In genomic region chr6:44086931-44087574, GRCh38 we compare ENCODE assay signal across 13 cellular contexts. TPM values are rescaled to one million over a fixed set of nuclear protein-coding genes. Genes with fewer than 3 reads are reported as not detected.
DNase-seq lines count a peak whose midpoint lies in the region; ATAC-seq and TF ChIP-seq lines count a peak whose summit lies in the region.
"Had no signal": no experiment of that assay in that cellular context is flagged by ENCODE, and none has a peak within 500 bp of the region (broad histone marks: within the 10 kb centered on the region; RNA-seq: fewer than 3 reads in every experiment).

No MANE protein-coding gene starts in this region.

- TF ChIP-seq EP300 in Ishikawa (IDR thresholded peaks at IDR 0.05; ENCODE audit: borderline replicate concordance) = no peak

- no peak for ATAC-seq in HG02852 (IDR thresholded peaks at IDR 0.05; ENCODE audit: unreplicated experiment)
- ATAC-seq: stimulated activated memory B cell treated with anti-CD40 and anti-IgM and Interleukin-4, amounts not matched to agents 10 μg/mL and 1 μg/mL and 100 μg/mL, for 72 hours had no signal

- H3K27ac Mint-ChIP-seq in activated naive CD8-positive, alpha-beta T cell treated with anti-CD3 and anti-CD28 coated beads for 36 hours = no peak overlapping the region
- H3K27ac Mint-ChIP-seq: activated T-helper 1 cell treated with anti-CD3 and anti-CD28 coated beads, Interleukin-12 subunit alpha, Interleukin-12 subunit beta, Interleukin-2, Interleukin-4 antibody, amounts not matched to agents 30 ng/mL and 10 ng/mL and 1 ng/mL, durations not matched to agents 14 hours and 24 hours and 36 hours; CD4-positive, CD25-positive, alpha-beta regulatory T cell; stimulated activated memory B cell treated with anti-CD40 and anti-IgM and Interleukin-4, amounts not matched to agents 10 μg/mL and 1 μg/mL and 100 μg/mL, for 72 hours had no signal

- no peak overlapping the region for H3K4me3 Mint-ChIP-seq in activated naive CD8-positive, alpha-beta T cell treated with anti-CD3 and anti-CD28 coated beads for 36 hours
- H3K4me3 Mint-ChIP-seq: activated T-helper 1 cell treated with anti-CD3 and anti-CD28 coated beads, Interleukin-12 subunit alpha, Interleukin-12 subunit beta, Interleukin-2, Interleukin-4 antibody, amounts not matched to agents 30 ng/mL and 10 ng/mL and 1 ng/mL, durations not matched to agents 14 hours and 24 hours and 36 hours; CD4-positive, CD25-positive, alpha-beta regulatory T cell; stimulated activated memory B cell treated with anti-CD40 and anti-IgM and Interleukin-4, amounts not matched to agents 10 μg/mL and 1 μg/mL and 100 μg/mL, for 72 hours had no signal

- H3K36me3 ChIP-seq in BLaER1 (peaks cover 38% of the 10 kb centered on the region; the same call in 1 of the 2 replicates), liver (ENCODE audit: control insufficient read depth in 4 of 4, insufficient read depth in 3 of 4, low read depth in 1 of 4, low read length in 3 of 4) (no peaks in the 10 kb centered on the region), vagina (no peaks in the 10 kb centered on the region)
- H3K36me3 ChIP-seq: neutrophil had no signal

- peak; percentile 3 for TF ChIP-seq CTCF in liver (IDR thresholded peaks at IDR 0.05; ENCODE audit: low read depth, low read length, missing input control)
- TF ChIP-seq CTCF in vagina (IDR thresholded peaks at IDR 0.05) = no peak

- peak overlapping the region; percentile 93 for H3K4me2 ChIP-seq in BLaER1

- H3K9me3 Mint-ChIP-seq in activated naive CD8-positive, alpha-beta T cell treated with anti-CD3 and anti-CD28 coated beads for 36 hours = no peaks in the 10 kb centered on the region
- H3K9me3 Mint-ChIP-seq: activated T-helper 1 cell treated with anti-CD3 and anti-CD28 coated beads, Interleukin-12 subunit alpha, Interleukin-12 subunit beta, Interleukin-2, Interleukin-4 antibody, amounts not matched to agents 30 ng/mL and 10 ng/mL and 1 ng/mL, durations not matched to agents 14 hours and 24 hours and 36 hours; CD4-positive, CD25-positive, alpha-beta regulatory T cell; stimulated activated memory B cell treated with anti-CD40 and anti-IgM and Interleukin-4, amounts not matched to agents 10 μg/mL and 1 μg/mL and 100 μg/mL, for 72 hours had no signal

- peaks cover 17% of the 10 kb centered on the region; the same call in 1 of the 2 replicates for H4K20me1 ChIP-seq in BLaER1

- H3K27me3 ChIP-seq in BLaER1 (no peaks in the 10 kb centered on the region), liver (ENCODE audit: control insufficient read depth in 4 of 4, insufficient read depth in 4 of 4, low read length in 3 of 4) (no peaks in the 10 kb centered on the region), vagina (no peaks in the 10 kb centered on the region)
- H3K27me3 ChIP-seq: neutrophil had no signal

- H3K4me1 Mint-ChIP-seq in activated naive CD8-positive, alpha-beta T cell treated with anti-CD3 and anti-CD28 coated beads for 36 hours = peaks cover 3% of the 10 kb centered on the region
- H3K4me1 Mint-ChIP-seq: CD4-positive, CD25-positive, alpha-beta regulatory T cell; stimulated activated memory B cell treated with anti-CD40 and anti-IgM and Interleukin-4, amounts not matched to agents 10 μg/mL and 1 μg/mL and 100 μg/mL, for 72 hours had no signal

- intact Hi-C loops in vagina (cut with DNase I) = no loop called here

- no peaks in the 10 kb centered on the region for H3K27me3 Mint-ChIP-seq in activated naive CD8-positive, alpha-beta T cell treated with anti-CD3 and anti-CD28 coated beads for 36 hours
- H3K27me3 Mint-ChIP-seq: stimulated activated memory B cell treated with anti-CD40 and anti-IgM and Interleukin-4, amounts not matched to agents 10 μg/mL and 1 μg/mL and 100 μg/mL, for 72 hours had no signal

- H3K9me3 ChIP-seq in BLaER1 (no peaks in the 10 kb centered on the region), liver (ENCODE audit: control insufficient read depth in 4 of 4, low read length in 3 of 4) (no peaks in the 10 kb centered on the region), vagina (no peaks in the 10 kb centered on the region)
- H3K9me3 ChIP-seq: neutrophil had no signal

- H3K4me3 ChIP-seq in BLaER1 (no peak overlapping the region), liver (ENCODE audit: low read depth in 1 of 3, low read length in 3 of 3) (no peak overlapping the region), vagina (no peak overlapping the region)

- peak; percentile 45 for DNase-seq in cerebellum (ENCODE audit: low spot score)
- no peak for DNase-seq in D341Med (ENCODE audit: low spot score)
- DNase-seq in vagina (ENCODE audit: extremely low spot score in 2 of 2) = no peak
- DNase-seq in activated naive CD8-positive, alpha-beta T cell treated with anti-CD3 and anti-CD28 coated beads for 36 hours = no peak
- DNase-seq: CD4-positive, CD25-positive, alpha-beta regulatory T cell; KG1 had no signal

- H3K4me1 ChIP-seq in BLaER1 (peaks cover 64% of the 10 kb centered on the region), liver (ENCODE audit: control insufficient read depth in 4 of 4, insufficient read depth in 4 of 4, low read length in 3 of 4) (peaks cover 3 to 13% (median 8%) of the 10 kb centered on the region in 4 donors), vagina (no peaks in the 10 kb centered on the region)

- TF ChIP-seq RAD21 in Ishikawa (IDR thresholded peaks at IDR 0.05; ENCODE audit: low read depth) = no peak
- TF ChIP-seq RAD21 in liver (IDR thresholded peaks at IDR 0.05) = peak in 1 of 2 donors; percentile 60

- WGBS in liver = 48% methylated on average over 9 of the region's 9 CpGs

- H3K9ac ChIP-seq in BLaER1 = peak overlapping the region; percentile 30; the same call in 1 of the 2 replicates
- H3K9ac ChIP-seq in liver (ENCODE audit: low read depth in 1 of 2, low read length in 2 of 2) = no peak overlapping the region

- no peaks in the 10 kb centered on the region for H3K36me3 Mint-ChIP-seq in activated naive CD8-positive, alpha-beta T cell treated with anti-CD3 and anti-CD28 coated beads for 36 hours
- H3K36me3 Mint-ChIP-seq: CD4-positive, CD25-positive, alpha-beta regulatory T cell; stimulated activated memory B cell treated with anti-CD40 and anti-IgM and Interleukin-4, amounts not matched to agents 10 μg/mL and 1 μg/mL and 100 μg/mL, for 72 hours had no signal

- peak overlapping the region; percentile 45; the same call in 1 of the 2 replicates for H3K27ac ChIP-seq in BLaER1
- H3K27ac ChIP-seq in liver (ENCODE audit: low read depth in 1 of 2, low read length in 2 of 2) = peak overlapping the region; percentile 39 to 47
- no peak overlapping the region for H3K27ac ChIP-seq in vagina
- H3K27ac ChIP-seq: neutrophil had no signal

- TF ChIP-seq POLR2A in vagina (IDR thresholded peaks at IDR 0.05) = no peak

TF ChIP-seq in liver, 16 proteins besides CTCF, POLR2A, EP300 and RAD21:
- TF ChIP-seq EGR1 (IDR thresholded peaks at IDR 0.05; ENCODE audit: low read depth in 2 of 2) (no peak), HNF4A (conservative IDR thresholded peaks at IDR 0.05) (peak; percentile 42 to 50), RXRA (IDR thresholded peaks at IDR 0.05) (peak; percentile 63 to 75), GABPA (IDR thresholded peaks at IDR 0.05 in 1 of 2, conservative IDR thresholded peaks at IDR 0.05 in 1 of 2) (no peak), ZBTB33 (IDR thresholded peaks at IDR 0.05) (no peak), SP1 (IDR thresholded peaks at IDR 0.05) (peak; percentile 67), NR2F2 (IDR thresholded peaks at IDR 0.05) (no peak), FOXA1 (IDR thresholded peaks at IDR 0.05) (no peak), ATF3 (IDR thresholded peaks at IDR 0.05) (peak; percentile 43)

RNA-seq across cellular contexts. Expression of gene MRPL14, which starts 40.2 kb away (rescaled TPM):
- total RNA-seq in cerebellum (25.0 TPM), liver (10 to 100 TPM; 34.6 to 36.9 TPM), vagina (36.1 TPM)
- polyA plus RNA-seq in liver = 100 to 1,000 TPM in 1 of 2 donors, 10 to 100 TPM in 1; 44.9 to 118 TPM
- 10 to 100 TPM; 58.5 to 60.8 TPM for total RNA-seq in activated naive CD8-positive, alpha-beta T cell treated with anti-CD3 and anti-CD28 coated beads for 36 hours

RNA-seq across cellular contexts. Expression of gene TMEM63B, which starts 40.3 kb away (rescaled TPM):
- total RNA-seq in cerebellum = 32.7 TPM
- 10 to 100 TPM; 53.8 to 64.9 TPM for total RNA-seq in liver
- 10 to 100 TPM in 1 of 2 donors, 1 to 10 TPM in 1; 9.6 to 21.4 TPM for polyA plus RNA-seq in liver
- 32.4 TPM for total RNA-seq in vagina
- total RNA-seq in activated naive CD8-positive, alpha-beta T cell treated with anti-CD3 and anti-CD28 coated beads for 36 hours = 10 to 100 TPM; 11.7 to 12.1 TPM
